Comparison of ENCODE assay signal across 8 cellular contexts in the genomic region with DNA sequence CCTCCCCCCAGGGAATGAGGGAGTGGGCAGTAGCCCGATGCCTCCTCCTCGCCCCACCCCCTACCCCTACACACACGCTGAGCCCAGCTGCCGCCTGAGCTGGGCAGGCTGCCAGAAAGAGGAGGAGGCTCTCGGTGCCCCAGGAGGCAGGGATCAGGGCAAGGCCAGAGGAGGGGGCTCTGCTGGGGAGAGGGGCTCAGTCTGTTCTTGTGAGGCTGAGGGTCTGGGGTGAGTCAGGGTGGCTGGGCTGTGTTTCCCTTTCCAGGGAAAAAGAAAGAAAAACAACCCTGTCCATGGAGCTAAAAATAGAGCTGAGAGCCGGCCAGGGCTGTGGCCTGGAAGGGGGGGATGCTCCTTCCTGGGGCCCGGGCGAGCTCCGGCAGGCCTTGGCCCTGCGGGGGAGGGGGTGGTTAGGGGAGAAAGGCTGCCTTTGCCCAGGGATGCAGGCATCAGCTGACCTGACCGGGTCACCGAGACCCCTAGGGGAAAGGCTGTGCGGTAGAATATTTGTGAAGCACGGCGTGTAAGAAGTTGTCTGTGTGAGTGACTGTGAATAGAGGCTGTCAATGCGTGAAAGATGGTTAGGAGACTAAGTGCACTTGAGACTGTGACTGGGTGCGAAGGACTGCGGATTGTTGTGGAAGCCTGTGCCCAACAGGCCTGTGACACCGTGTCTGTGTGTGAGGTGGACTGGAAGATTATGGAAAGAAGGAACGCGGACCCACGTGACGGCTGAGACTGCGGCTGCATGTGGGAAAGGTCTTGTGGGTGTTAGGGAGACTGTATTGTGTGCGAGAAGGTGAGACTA. TPM values are rescaled to one million over a fixed set of nuclear protein-coding genes. Genes with fewer than 3 reads are reported as not detected.
A peak's percentile ranks its signal among the peaks of the same experiment; 100 is the strongest.
DNase-seq lines count a peak whose midpoint lies in the region; ATAC-seq and TF ChIP-seq lines count a peak whose summit lies in the region.

No MANE protein-coding gene starts in this region.

- ATAC-seq in natural killer cell treated with Interleukin-12 subunit alpha and Interleukin-12 subunit beta and Interleukin-15 and Interleukin-18, amount 100 ng/mL, for 72 hours, result peak; percentile 2 to 34

- peaks cover 17 to 27% of the 10 kb centered on the region in 2 donors for H3K4me1 Mint-ChIP-seq in natural killer cell treated with Interleukin-12 subunit alpha and Interleukin-12 subunit beta and Interleukin-15 and Interleukin-18, amount 100 ng/mL, for 72 hours (ENCODE audit: low read depth in 2 of 2)

- peak overlapping the region; percentile 98 for H3K4me2 ChIP-seq in Loucy (ENCODE audit: low read depth, low read length, poor library complexity, severe bottlenecking)

- peak overlapping the region; percentile 64 to 75 for H3K27ac Mint-ChIP-seq in natural killer cell treated with Interleukin-12 subunit alpha and Interleukin-12 subunit beta and Interleukin-15 and Interleukin-18, amount 100 ng/mL, for 72 hours

- H2AFZ ChIP-seq in Loucy (ENCODE audit: low read length), result peak overlapping the region; percentile 99

- TF ChIP-seq CTCF in Loucy (conservative IDR thresholded peaks at IDR 0.05; ENCODE audit: low read length) (no peak), fibroblast of the aortic adventitia (IDR thresholded peaks at IDR 0.05; ENCODE audit: insufficient read depth, low read length) (no peak), suprapubic skin (IDR thresholded peaks at IDR 0.05) (no peak)

- 5% methylated on average over 23 of the region's 25 CpGs for WGBS in suprapubic skin

- H3K79me2 ChIP-seq in Loucy (ENCODE audit: insufficient read depth, low read length), result peaks cover 43% of the 10 kb centered on the region

- H4K20me1 ChIP-seq in Loucy (ENCODE audit: insufficient read depth, low read length, poor library complexity, severe bottlenecking), result peaks cover 4% of the 10 kb centered on the region

- H3K27ac ChIP-seq in suprapubic skin, result peak overlapping the region; percentile 98

- H3K27me3 Mint-ChIP-seq in natural killer cell treated with Interleukin-12 subunit alpha and Interleukin-12 subunit beta and Interleukin-15 and Interleukin-18, amount 100 ng/mL, for 72 hours, result no peaks in the 10 kb centered on the region

- TF ChIP-seq POLR2A in suprapubic skin (IDR thresholded peaks at IDR 0.05), result no peak

- DNase-seq in AG08396 (ENCODE audit: low spot score) (peak; percentile 92), GM19240 (ENCODE audit: insufficient read length, low spot score) (peak; percentile 78), RPMI8226 (peak; percentile 91), fibroblast of the aortic adventitia (ENCODE audit: low read depth) (peak; percentile 84), suprapubic skin (ENCODE audit: low spot score in 2 of 2) (peak; percentile 89 to 90)
- peak; percentile 36 for DNase-seq in activated gamma-delta T cell treated with anti-CD3 and anti-CD28 coated beads, Interleukin-2, amount 50 U/mL, for 16 hours (ENCODE audit: low read depth)
- no peak for DNase-seq in natural killer cell treated with Interleukin-12 subunit alpha and Interleukin-12 subunit beta and Interleukin-15 and Interleukin-18, amount 100 ng/mL, for 72 hours (ENCODE audit: low spot score)

- H3K36me3 Mint-ChIP-seq in natural killer cell treated with Interleukin-12 subunit alpha and Interleukin-12 subunit beta and Interleukin-15 and Interleukin-18, amount 100 ng/mL, for 72 hours, result peaks cover 4% of the 10 kb centered on the region

- no peaks in the 10 kb centered on the region for H3F3A ChIP-seq in Loucy (ENCODE audit: low read depth)

- H3K4me1 ChIP-seq in Loucy (ENCODE audit: insufficient read depth, low read length, poor library complexity, severe bottlenecking), result peaks cover 37% of the 10 kb centered on the region
- H3K4me1 ChIP-seq in suprapubic skin, result peaks cover 55% of the 10 kb centered on the region

- H3K9me3 Mint-ChIP-seq in natural killer cell treated with Interleukin-12 subunit alpha and Interleukin-12 subunit beta and Interleukin-15 and Interleukin-18, amount 100 ng/mL, for 72 hours, result no peaks in the 10 kb centered on the region

- H3K4me3 Mint-ChIP-seq in natural killer cell treated with Interleukin-12 subunit alpha and Interleukin-12 subunit beta and Interleukin-15 and Interleukin-18, amount 100 ng/mL, for 72 hours, result peak overlapping the region; percentile 87

- no peak for TF ChIP-seq EP300 in suprapubic skin (IDR thresholded peaks at IDR 0.05)

- H3K4me3 ChIP-seq in Loucy (ENCODE audit: low read length, poor library complexity, severe bottlenecking) (peak overlapping the region; percentile 91), fibroblast of the aortic adventitia (ENCODE audit: low read depth, low read length) (peak overlapping the region; percentile 86), suprapubic skin (peak overlapping the region; percentile 81)

- H3K9me3 ChIP-seq in Loucy (ENCODE audit: insufficient read depth, low read depth, low read length), result no peaks in the 10 kb centered on the region
- H3K9me3 ChIP-seq in suprapubic skin, result no peaks in the 10 kb centered on the region

- H3K27me3 ChIP-seq in Loucy (ENCODE audit: insufficient read depth, low read length, poor library complexity, severe bottlenecking), result no peaks in the 10 kb centered on the region
- H3K27me3 ChIP-seq in suprapubic skin, result no peaks in the 10 kb centered on the region

- peak overlapping the region; percentile 84 for H3K9ac ChIP-seq in Loucy (ENCODE audit: low read depth, low read length, poor library complexity, severe bottlenecking)

- H3K36me3 ChIP-seq in Loucy (ENCODE audit: insufficient read depth, low read length) (no peaks in the 10 kb centered on the region; the same call in 1 of the 2 replicates), suprapubic skin (peaks cover 12% of the 10 kb centered on the region)

- H3K9me2 ChIP-seq in Loucy (replicated peaks; ENCODE audit: low read depth, low read length), result no peaks in the 10 kb centered on the region

RNA-seq across cellular contexts. Expression of a gene that starts 1.2 kb away (rescaled TPM):
- total RNA-seq in fibroblast of the aortic adventitia (ENCODE audit: low replicate concordance) (91.7 and 175 TPM in 2 replicates), suprapubic skin (10 to 100 TPM; 51.9 to 88.8 (median 61.2) TPM)
- total RNA-seq in natural killer cell treated with Interleukin-12 subunit alpha and Interleukin-12 subunit beta and Interleukin-15 and Interleukin-18, amount 100 ng/mL, for 72 hours, result 1 to 10 TPM; 6.2 to 6.4 TPM

RNA-seq across cellular contexts. Expression of a gene that starts 11.0 kb away (rescaled TPM):
- 4.1 and 4.8 TPM in 2 replicates for total RNA-seq in fibroblast of the aortic adventitia (ENCODE audit: low replicate concordance)
- 10 to 100 TPM; 13.6 to 34.2 TPM for total RNA-seq in natural killer cell treated with Interleukin-12 subunit alpha and Interleukin-12 subunit beta and Interleukin-15 and Interleukin-18, amount 100 ng/mL, for 72 hours
- total RNA-seq in suprapubic skin, result 1 to 10 TPM; 7.6 to 9.0 (median 8.1) TPM

RNA-seq across cellular contexts. Expression of a gene that starts 11.1 kb away (rescaled TPM):
- total RNA-seq in fibroblast of the aortic adventitia (ENCODE audit: low replicate concordance), result 27.8 and 38.2 TPM in 2 replicates
- 10 to 100 TPM; 52.3 to 60.7 TPM for total RNA-seq in natural killer cell treated with Interleukin-12 subunit alpha and Interleukin-12 subunit beta and Interleukin-15 and Interleukin-18, amount 100 ng/mL, for 72 hours
- 10 to 100 TPM; 54.2 to 89.1 (median 62.7) TPM for total RNA-seq in suprapubic skin

RNA-seq across cellular contexts. Expression of a gene that starts 29.1 kb away (rescaled TPM):
- total RNA-seq in fibroblast of the aortic adventitia (ENCODE audit: low replicate concordance) (0.25 and 0.81 TPM in 2 replicates), suprapubic skin (10 to 100 TPM; 19.2 to 36.3 (median 30.1) TPM)
- total RNA-seq in natural killer cell treated with Interleukin-12 subunit alpha and Interleukin-12 subunit beta and Interleukin-15 and Interleukin-18, amount 100 ng/mL, for 72 hours, result under 1 TPM in 1 of 2 donors, not detected in 1; 0.19 TPM

RNA-seq across cellular contexts. Expression of a gene that starts 32.5 kb away (rescaled TPM):
- 0.16 and 0.27 TPM in 2 replicates for total RNA-seq in fibroblast of the aortic adventitia (ENCODE audit: low replicate concordance)
- total RNA-seq in natural killer cell treated with Interleukin-12 subunit alpha and Interleukin-12 subunit beta and Interleukin-15 and Interleukin-18, amount 100 ng/mL, for 72 hours, result under 1 TPM; 0.17 to 0.62 TPM
- total RNA-seq in suprapubic skin, result 1 to 10 TPM; 1.2 to 6.0 (median 1.8) TPM

Comparison
In these comparisons a context has a peak if more than half of its experiments do, and no peak if none do; other contexts are left out.
1. RNA of a gene that starts 1.2 kb away (total RNA-seq): 91.7 to 175 TPM in fibroblast of the aortic adventitia and 51.9 to 88.8 TPM in suprapubic skin; 6.2 to 6.4 TPM in natural killer cell treated with Interleukin-12 subunit alpha and Interleukin-12 subunit beta and Interleukin-15 and Interleukin-18, amount 100 ng/mL, for 72 hours; every median in the first group is over 4 times any median in the second.
2. Peak in every context shown above with its lines, with median percentiles within 50 percentile points of each other: H3K4me3 ChIP-seq.